ENCODE assay signal across 1 cellular context in the genomic region with DNA sequence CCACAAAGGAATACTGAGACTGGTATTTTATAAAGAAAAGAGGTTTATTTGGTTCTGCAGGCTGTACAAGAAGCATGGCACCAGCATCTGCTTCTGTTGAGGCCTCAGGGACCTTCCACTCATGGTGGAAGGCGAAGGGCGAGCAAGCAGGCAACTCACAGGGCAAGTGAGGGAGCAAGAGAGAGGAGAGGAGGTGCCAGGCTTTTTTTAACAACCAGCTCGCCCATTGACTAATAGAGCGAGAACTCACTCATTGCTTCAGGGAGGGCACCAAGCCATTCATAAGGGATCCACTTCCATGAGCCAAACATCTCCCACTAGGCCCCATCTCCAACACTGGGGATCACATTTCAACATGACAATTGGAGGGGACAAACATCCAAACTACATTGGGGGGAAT.
TF ChIP-seq lines count a peak whose summit lies in the region.

No MANE protein-coding gene starts in this region.

TF ChIP-seq in HCT116, 20 proteins besides CTCF, POLR2A, EP300 and RAD21 (continued from another document):
- TF ChIP-seq, protein P1, sequence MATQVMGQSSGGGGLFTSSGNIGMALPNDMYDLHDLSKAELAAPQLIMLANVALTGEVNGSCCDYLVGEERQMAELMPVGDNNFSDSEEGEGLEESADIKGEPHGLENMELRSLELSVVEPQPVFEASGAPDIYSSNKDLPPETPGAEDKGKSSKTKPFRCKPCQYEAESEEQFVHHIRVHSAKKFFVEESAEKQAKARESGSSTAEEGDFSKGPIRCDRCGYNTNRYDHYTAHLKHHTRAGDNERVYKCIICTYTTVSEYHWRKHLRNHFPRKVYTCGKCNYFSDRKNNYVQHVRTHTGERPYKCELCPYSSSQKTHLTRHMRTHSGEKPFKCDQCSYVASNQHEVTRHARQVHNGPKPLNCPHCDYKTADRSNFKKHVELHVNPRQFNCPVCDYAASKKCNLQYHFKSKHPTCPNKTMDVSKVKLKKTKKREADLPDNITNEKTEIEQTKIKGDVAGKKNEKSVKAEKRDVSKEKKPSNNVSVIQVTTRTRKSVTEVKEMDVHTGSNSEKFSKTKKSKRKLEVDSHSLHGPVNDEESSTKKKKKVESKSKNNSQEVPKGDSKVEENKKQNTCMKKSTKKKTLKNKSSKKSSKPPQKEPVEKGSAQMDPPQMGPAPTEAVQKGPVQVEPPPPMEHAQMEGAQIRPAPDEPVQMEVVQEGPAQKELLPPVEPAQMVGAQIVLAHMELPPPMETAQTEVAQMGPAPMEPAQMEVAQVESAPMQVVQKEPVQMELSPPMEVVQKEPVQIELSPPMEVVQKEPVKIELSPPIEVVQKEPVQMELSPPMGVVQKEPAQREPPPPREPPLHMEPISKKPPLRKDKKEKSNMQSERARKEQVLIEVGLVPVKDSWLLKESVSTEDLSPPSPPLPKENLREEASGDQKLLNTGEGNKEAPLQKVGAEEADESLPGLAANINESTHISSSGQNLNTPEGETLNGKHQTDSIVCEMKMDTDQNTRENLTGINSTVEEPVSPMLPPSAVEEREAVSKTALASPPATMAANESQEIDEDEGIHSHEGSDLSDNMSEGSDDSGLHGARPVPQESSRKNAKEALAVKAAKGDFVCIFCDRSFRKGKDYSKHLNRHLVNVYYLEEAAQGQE (IDR thresholded peaks at IDR 0.05; ENCODE audit: low read depth) = no peak
- TF ChIP-seq FOSL1 (IDR thresholded peaks at IDR 0.05; ENCODE audit: low read depth) (no peak), TCF7L2 (IDR thresholded peaks at IDR 0.05; ENCODE audit: borderline replicate concordance, extremely low read depth, insufficient read depth, insufficient read length) (no peak), POLR2AphosphoS5 (IDR thresholded peaks at IDR 0.05; ENCODE audit: low read depth, low read length) (no peak)
- TF ChIP-seq, protein P2, sequence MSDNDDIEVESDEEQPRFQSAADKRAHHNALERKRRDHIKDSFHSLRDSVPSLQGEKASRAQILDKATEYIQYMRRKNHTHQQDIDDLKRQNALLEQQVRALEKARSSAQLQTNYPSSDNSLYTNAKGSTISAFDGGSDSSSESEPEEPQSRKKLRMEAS (IDR thresholded peaks at IDR 0.05) = no peak
